In genomic region chr4:128353791-128354190, GRCh38 we compare ENCODE assay signal across 12 cellular contexts.
DNase-seq lines count a peak whose midpoint lies in the region; ATAC-seq and TF ChIP-seq lines count a peak whose summit lies in the region.
"Had no signal": no experiment of that assay in that cellular context is flagged by ENCODE, and none has a peak within 500 bp of the region (broad histone marks: within the 10 kb centered on the region; RNA-seq: fewer than 3 reads in every experiment).

No MANE protein-coding gene starts in this region.

- H3K27ac ChIP-seq in HUES64 (ENCODE audit: low read depth, low read length): peak overlapping the region; percentile 60; the same call in 1 of the 2 replicates

- no peak overlapping the region for H3K9ac ChIP-seq in HUES64 (ENCODE audit: low read depth, low read length)

- no peak for TF ChIP-seq CTCF in nephron progenitor cell (IDR thresholded peaks at IDR 0.05)

- H3K27me3 Mint-ChIP-seq in nephron progenitor cell (ENCODE audit: low read depth, poor library complexity): no peaks in the 10 kb centered on the region
- H3K27me3 Mint-ChIP-seq in stimulated activated memory B cell treated with anti-CD40 and anti-IgM and Interleukin-4, amounts not matched to agents 10 μg/mL and 1 μg/mL and 100 μg/mL, for 72 hours: no peaks in the 10 kb centered on the region
- H3K27me3 Mint-ChIP-seq: stimulated activated naive B cell treated with anti-CD40 and anti-IgM and Interleukin-4, amounts not matched to agents 10 μg/mL and 1 μg/mL and 100 μg/mL, for 72 hours had no signal

- DNase-seq in DMS 273 treated with DMSO at 0.1 percent for 48 hours (lab: John Stamatoyannopoulos, UW) (peak; percentile 7), dermis blood vessel endothelial cell (peak; percentile 18), nephron progenitor cell (no peak), KG1 (lab: John Stamatoyannopoulos, UW) (no peak)
- no peak for DNase-seq in activated naive CD4-positive, alpha-beta T cell (lab: John Stamatoyannopoulos, UW)
- DNase-seq in effector CD4-positive, alpha-beta T cell: no peak
- DNase-seq: Karpas-422; NCI-H146; NCI-H526; stimulated activated naive B cell treated with anti-CD40 and anti-IgM and Interleukin-4, amounts not matched to agents 10 μg/mL and 1 μg/mL and 100 μg/mL, for 72 hours had no signal

- no peaks in the 10 kb centered on the region for H3K36me3 ChIP-seq in HUES64 (ENCODE audit: insufficient read depth, low read length)

- H3K4me1 Mint-ChIP-seq in nephron progenitor cell: peaks cover 25% of the 10 kb centered on the region
- no peaks in the 10 kb centered on the region for H3K4me1 Mint-ChIP-seq in stimulated activated memory B cell treated with anti-CD40 and anti-IgM and Interleukin-4, amounts not matched to agents 10 μg/mL and 1 μg/mL and 100 μg/mL, for 72 hours
- H3K4me1 Mint-ChIP-seq: stimulated activated naive B cell treated with anti-CD40 and anti-IgM and Interleukin-4, amounts not matched to agents 10 μg/mL and 1 μg/mL and 100 μg/mL, for 72 hours had no signal

- H3K9me3 Mint-ChIP-seq in nephron progenitor cell: peaks cover 9% of the 10 kb centered on the region
- no peaks in the 10 kb centered on the region for H3K9me3 Mint-ChIP-seq in stimulated activated memory B cell treated with anti-CD40 and anti-IgM and Interleukin-4, amounts not matched to agents 10 μg/mL and 1 μg/mL and 100 μg/mL, for 72 hours
- H3K9me3 Mint-ChIP-seq: stimulated activated naive B cell treated with anti-CD40 and anti-IgM and Interleukin-4, amounts not matched to agents 10 μg/mL and 1 μg/mL and 100 μg/mL, for 72 hours had no signal

- H3K36me3 Mint-ChIP-seq in nephron progenitor cell (ENCODE audit: low read depth): peaks cover 9% of the 10 kb centered on the region
- H3K36me3 Mint-ChIP-seq in stimulated activated memory B cell treated with anti-CD40 and anti-IgM and Interleukin-4, amounts not matched to agents 10 μg/mL and 1 μg/mL and 100 μg/mL, for 72 hours: peaks cover 17% of the 10 kb centered on the region

- no peaks in the 10 kb centered on the region for H3K27me3 ChIP-seq in HUES64 (ENCODE audit: insufficient read depth, low read length)

- no peak overlapping the region for H3K4me3 Mint-ChIP-seq in nephron progenitor cell
- no peak overlapping the region for H3K4me3 Mint-ChIP-seq in stimulated activated memory B cell treated with anti-CD40 and anti-IgM and Interleukin-4, amounts not matched to agents 10 μg/mL and 1 μg/mL and 100 μg/mL, for 72 hours
- H3K4me3 Mint-ChIP-seq: stimulated activated naive B cell treated with anti-CD40 and anti-IgM and Interleukin-4, amounts not matched to agents 10 μg/mL and 1 μg/mL and 100 μg/mL, for 72 hours had no signal

- ATAC-seq in stimulated activated memory B cell treated with anti-CD40 and anti-IgM and Interleukin-4, amounts not matched to agents 10 μg/mL and 1 μg/mL and 100 μg/mL, for 72 hours: no peak
- ATAC-seq: stimulated activated naive B cell treated with anti-CD40 and anti-IgM and Interleukin-4, amounts not matched to agents 10 μg/mL and 1 μg/mL and 100 μg/mL, for 72 hours had no signal

- H3K9me3 ChIP-seq in HUES64 (ENCODE audit: insufficient read depth, low read depth, low read length): no peaks in the 10 kb centered on the region; the same call in 1 of the 2 replicates

- WGBS in HUES64: 94% methylated on average over 3 of the region's 3 CpGs

- H3K4me3 ChIP-seq in HUES64 (ENCODE audit: low read length): no peak overlapping the region

- peaks cover 35% of the 10 kb centered on the region for H3K4me1 ChIP-seq in HUES64 (ENCODE audit: insufficient read depth, low read length)

- peak overlapping the region; percentile 95 for H3K27ac Mint-ChIP-seq in nephron progenitor cell
- no peak overlapping the region for H3K27ac Mint-ChIP-seq in stimulated activated memory B cell treated with anti-CD40 and anti-IgM and Interleukin-4, amounts not matched to agents 10 μg/mL and 1 μg/mL and 100 μg/mL, for 72 hours
- H3K27ac Mint-ChIP-seq: stimulated activated naive B cell treated with anti-CD40 and anti-IgM and Interleukin-4, amounts not matched to agents 10 μg/mL and 1 μg/mL and 100 μg/mL, for 72 hours had no signal

Comparison
In these comparisons a context has a peak if more than half of its experiments do, and no peak if none do; other contexts are left out.
1. DNase-seq: peak in DMS 273 treated with DMSO at 0.1 percent for 48 hours (single experiment) and dermis blood vessel endothelial cell (single experiment); none in nephron progenitor cell (single experiment), activated naive CD4-positive, alpha-beta T cell (0 of 4), KG1 (single experiment) and effector CD4-positive, alpha-beta T cell (single experiment).